1 cellular context compared by ENCODE assay signal in the genomic region with DNA sequence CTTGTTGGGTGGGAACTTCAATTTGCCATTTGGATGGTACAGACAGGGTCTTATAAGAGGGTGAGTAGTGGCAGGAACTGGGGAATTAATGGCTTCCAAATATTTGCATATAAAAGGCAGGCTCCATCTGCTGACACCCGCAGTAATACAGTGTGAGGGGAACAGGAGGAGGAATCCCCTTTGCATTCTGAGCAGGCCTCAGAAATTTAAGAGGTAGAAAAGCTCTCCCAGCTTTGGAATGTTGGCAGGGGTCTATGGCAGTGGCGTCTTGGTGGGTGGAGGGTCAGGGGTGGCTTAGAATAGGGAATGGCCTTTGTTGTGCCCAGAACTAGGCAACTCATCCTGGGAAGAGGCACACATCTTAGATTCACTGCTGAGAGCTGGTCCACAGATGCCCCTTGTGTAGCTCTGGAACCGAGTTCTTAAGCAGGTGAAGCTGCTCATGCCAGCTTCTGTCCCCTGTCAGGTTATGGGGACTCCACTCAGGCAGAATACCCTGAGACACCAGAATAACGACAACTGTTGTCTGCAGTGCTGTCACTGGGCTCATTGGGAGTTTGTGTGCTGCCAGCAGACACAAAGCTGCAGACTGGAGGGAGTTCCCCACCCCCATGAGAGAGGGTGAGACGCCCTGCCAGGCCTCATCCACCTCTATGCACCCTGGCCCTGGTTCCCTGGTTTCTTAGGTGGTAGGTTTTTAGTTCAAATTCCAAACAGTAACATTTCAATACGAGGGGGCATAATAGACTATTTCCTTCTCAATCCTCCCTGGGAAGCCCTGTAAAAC.
TF ChIP-seq lines count a peak whose summit lies in the region.

No MANE protein-coding gene starts in this region.

TF ChIP-seq in WTC11, 78 proteins besides CTCF, POLR2A, EP300 and RAD21:
- TF ChIP-seq ATF1 (CRISPR knock-in tag; IDR thresholded peaks at IDR 0.05) (no peak), TEAD1 (CRISPR knock-in tag; IDR thresholded peaks at IDR 0.05) (0 out of 2 replicates have a peak, but pooled peaks have one; percentile 12)
